In genomic region chr1:103514920-103515503, GRCh38 we compare ENCODE assay signal across 7 cellular contexts. TPM values are rescaled to one million over a fixed set of nuclear protein-coding genes. Genes with fewer than 3 reads are reported as not detected.
DNase-seq lines count a peak whose midpoint lies in the region; ATAC-seq and TF ChIP-seq lines count a peak whose summit lies in the region.

No MANE protein-coding gene starts in this region.

- intact Hi-C loops in ascending aorta (cut with DNase I) = loop anchor here (5.0 kb wide), 1 partner anchor 408 kb away; the partner anchor contains the start of gene COL11A1

- TF ChIP-seq POLR2A in suprapubic skin (IDR thresholded peaks at IDR 0.05) = no peak

- TF ChIP-seq CTCF in ascending aorta (IDR thresholded peaks at IDR 0.05) = peak; percentile 31 to 75 (median 68)
- peak; percentile 47 to 63 for TF ChIP-seq CTCF in suprapubic skin (IDR thresholded peaks at IDR 0.05)

- H3K36me3 ChIP-seq in ascending aorta = no peaks in the 10 kb centered on the region
- H3K36me3 ChIP-seq in suprapubic skin = no peaks in the 10 kb centered on the region

- 54% methylated on average over 1 of the region's 1 CpG for WGBS in suprapubic skin

- peaks cover 0 to 10% of the 10 kb centered on the region in 2 donors for H3K9me3 ChIP-seq in ascending aorta
- H3K9me3 ChIP-seq in suprapubic skin = peaks cover 8% of the 10 kb centered on the region

- H3K27me3 ChIP-seq in ascending aorta = no peaks in the 10 kb centered on the region
- H3K27me3 ChIP-seq in suprapubic skin = no peaks in the 10 kb centered on the region

- H3K4me1 ChIP-seq in ascending aorta (no peaks in the 10 kb centered on the region), suprapubic skin (no peaks in the 10 kb centered on the region)

- H3K27ac ChIP-seq in ascending aorta (no peak overlapping the region), suprapubic skin (no peak overlapping the region)

- no peak for TF ChIP-seq EP300 in suprapubic skin (IDR thresholded peaks at IDR 0.05)

- peak; percentile 2 for DNase-seq in ELF-1 (ENCODE audit: low read depth, low spot score)
- DNase-seq in NCI-H460 (ENCODE audit: extremely low read depth, low read depth) = peak; percentile 30
- no peak for DNase-seq in ascending aorta (ENCODE audit: low spot score in 2 of 2)
- DNase-seq in iris pigment epithelial cell (ENCODE audit: low read depth) = peak; percentile 64
- no peak for DNase-seq in suprapubic skin (ENCODE audit: low spot score in 2 of 2)

- peak; percentile 72 for ATAC-seq in GM19395 (IDR thresholded peaks at IDR 0.05; ENCODE audit: unreplicated experiment)
- ATAC-seq in HG03175 (IDR thresholded peaks at IDR 0.05; ENCODE audit: unreplicated experiment) = peak; percentile 73

- H3K4me3 ChIP-seq in ascending aorta (no peak overlapping the region), suprapubic skin (no peak overlapping the region)

RNA-seq across cellular contexts. Expression of gene RNPC3, which starts 10.5 kb away (rescaled TPM):
- total RNA-seq in NCI-H460 (2014; rRNA removed; shearing (Covaris generic)) = 10.2 and 15.1 TPM in 2 replicates
- polyA plus RNA-seq in NCI-H460 (2014; cell fraction: nucleus; rRNA removed) = 38.1 and 49.3 TPM in 2 replicates
- total RNA-seq in ascending aorta (3.9 TPM), suprapubic skin (100 to 1,000 TPM in 1 of 4 donors, 10 to 100 TPM in 3; 20.2 to 111 (median 38.1) TPM)

RNA-seq across cellular contexts. Expression of gene AMY2B, which starts 56.4 kb away (rescaled TPM):
- total RNA-seq in NCI-H460 (2014; rRNA removed; shearing (Covaris generic)) = 2.7 and 2.9 TPM in 2 replicates
- 9.2 and 12.3 TPM in 2 replicates for polyA plus RNA-seq in NCI-H460 (2014; cell fraction: nucleus; rRNA removed)
- total RNA-seq in ascending aorta (10.7 TPM), suprapubic skin (10 to 100 TPM; 12.7 to 69.5 (median 18.8) TPM)

Comparison
In these comparisons a context has a peak if more than half of its experiments do, and no peak if none do; other contexts are left out.
1. DNase-seq: peak in ELF-1 (single experiment), NCI-H460 (single experiment) and iris pigment epithelial cell (single experiment); none in ascending aorta (0 of 2) and suprapubic skin (0 of 2).